ENCODE assay signal across 1 cellular context in the genomic region with DNA sequence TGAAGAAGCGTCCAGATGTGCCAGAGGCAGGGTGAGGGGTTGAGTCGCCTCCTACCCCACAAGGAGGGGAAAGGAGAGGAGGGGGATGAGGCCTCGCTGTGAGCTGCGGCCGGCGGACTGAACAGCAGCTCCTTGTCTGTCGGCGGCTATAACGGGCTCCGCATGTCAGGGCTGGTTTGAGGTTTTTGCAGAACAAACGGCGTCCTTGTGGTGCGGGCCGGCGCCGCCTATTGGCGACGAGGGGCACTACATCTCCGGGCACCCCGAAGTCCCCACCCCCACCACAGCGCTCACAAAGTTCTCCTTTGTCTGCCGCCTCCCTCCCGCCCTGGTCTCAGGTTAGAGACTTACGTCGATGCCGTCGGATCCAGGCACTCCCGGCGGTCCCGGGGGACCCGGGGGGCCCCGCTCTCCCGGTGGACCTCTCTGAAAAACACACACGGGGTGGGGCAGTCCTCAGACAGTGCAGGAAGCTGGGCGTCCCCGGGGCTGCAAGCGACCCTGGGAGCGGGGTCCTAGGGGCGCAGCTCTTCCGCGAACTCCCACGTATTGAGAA.
TF ChIP-seq lines count a peak whose summit lies in the region.

No MANE protein-coding gene starts in this region.

TF ChIP-seq in K562, 482 proteins besides CTCF, POLR2A, EP300 and RAD21 (continued from another document and continues in another):
- TF ChIP-seq, protein P1, sequence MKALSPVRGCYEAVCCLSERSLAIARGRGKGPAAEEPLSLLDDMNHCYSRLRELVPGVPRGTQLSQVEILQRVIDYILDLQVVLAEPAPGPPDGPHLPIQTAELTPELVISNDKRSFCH (CRISPR knock-in tag; IDR thresholded peaks at IDR 0.05), result no peak
- TF ChIP-seq, protein P1 (tag; IDR thresholded peaks at IDR 0.05), result 0 out of 2 replicates have a peak, but pooled peaks have one; percentile 13
- no peak for TF ChIP-seq ILF3 (IDR thresholded peaks at IDR 0.05; ENCODE audit: borderline replicate concordance)
- no peak for TF ChIP-seq POLR2AphosphoS2 (IDR thresholded peaks at IDR 0.05; ENCODE audit: low read length)
- no peak for TF ChIP-seq MCM5 (IDR thresholded peaks at IDR 0.05; ENCODE audit: low read depth)
- peak; percentile 95 for TF ChIP-seq L3MBTL2 (IDR thresholded peaks at IDR 0.05)
- no peak for TF ChIP-seq ZNF395 (CRISPR knock-in tag; IDR thresholded peaks at IDR 0.05)
- TF ChIP-seq JUNB (CRISPR knock-in tag; conservative IDR thresholded peaks at IDR 0.05), result no peak
- no peak for TF ChIP-seq ZNF316 (IDR thresholded peaks at IDR 0.05)
- no peak for TF ChIP-seq GATAD2B (IDR thresholded peaks at IDR 0.05; ENCODE audit: borderline replicate concordance)
- TF ChIP-seq ZNF184 (CRISPR knock-in tag; IDR thresholded peaks at IDR 0.05), result no peak
- TF ChIP-seq ILK (tag; IDR thresholded peaks at IDR 0.05; ENCODE audit: borderline replicate concordance, low read depth), result no peak
- TF ChIP-seq TRIM24 (IDR thresholded peaks at IDR 0.05), result peak in 1 of 2 experiments; percentile 66; a peak in 2 of 4 replicates
- 0 out of 2 replicates have a peak, but pooled peaks have one; percentile 3 for TF ChIP-seq EGR1 (conservative IDR thresholded peaks at IDR 0.05)
- TF ChIP-seq, protein P2, sequence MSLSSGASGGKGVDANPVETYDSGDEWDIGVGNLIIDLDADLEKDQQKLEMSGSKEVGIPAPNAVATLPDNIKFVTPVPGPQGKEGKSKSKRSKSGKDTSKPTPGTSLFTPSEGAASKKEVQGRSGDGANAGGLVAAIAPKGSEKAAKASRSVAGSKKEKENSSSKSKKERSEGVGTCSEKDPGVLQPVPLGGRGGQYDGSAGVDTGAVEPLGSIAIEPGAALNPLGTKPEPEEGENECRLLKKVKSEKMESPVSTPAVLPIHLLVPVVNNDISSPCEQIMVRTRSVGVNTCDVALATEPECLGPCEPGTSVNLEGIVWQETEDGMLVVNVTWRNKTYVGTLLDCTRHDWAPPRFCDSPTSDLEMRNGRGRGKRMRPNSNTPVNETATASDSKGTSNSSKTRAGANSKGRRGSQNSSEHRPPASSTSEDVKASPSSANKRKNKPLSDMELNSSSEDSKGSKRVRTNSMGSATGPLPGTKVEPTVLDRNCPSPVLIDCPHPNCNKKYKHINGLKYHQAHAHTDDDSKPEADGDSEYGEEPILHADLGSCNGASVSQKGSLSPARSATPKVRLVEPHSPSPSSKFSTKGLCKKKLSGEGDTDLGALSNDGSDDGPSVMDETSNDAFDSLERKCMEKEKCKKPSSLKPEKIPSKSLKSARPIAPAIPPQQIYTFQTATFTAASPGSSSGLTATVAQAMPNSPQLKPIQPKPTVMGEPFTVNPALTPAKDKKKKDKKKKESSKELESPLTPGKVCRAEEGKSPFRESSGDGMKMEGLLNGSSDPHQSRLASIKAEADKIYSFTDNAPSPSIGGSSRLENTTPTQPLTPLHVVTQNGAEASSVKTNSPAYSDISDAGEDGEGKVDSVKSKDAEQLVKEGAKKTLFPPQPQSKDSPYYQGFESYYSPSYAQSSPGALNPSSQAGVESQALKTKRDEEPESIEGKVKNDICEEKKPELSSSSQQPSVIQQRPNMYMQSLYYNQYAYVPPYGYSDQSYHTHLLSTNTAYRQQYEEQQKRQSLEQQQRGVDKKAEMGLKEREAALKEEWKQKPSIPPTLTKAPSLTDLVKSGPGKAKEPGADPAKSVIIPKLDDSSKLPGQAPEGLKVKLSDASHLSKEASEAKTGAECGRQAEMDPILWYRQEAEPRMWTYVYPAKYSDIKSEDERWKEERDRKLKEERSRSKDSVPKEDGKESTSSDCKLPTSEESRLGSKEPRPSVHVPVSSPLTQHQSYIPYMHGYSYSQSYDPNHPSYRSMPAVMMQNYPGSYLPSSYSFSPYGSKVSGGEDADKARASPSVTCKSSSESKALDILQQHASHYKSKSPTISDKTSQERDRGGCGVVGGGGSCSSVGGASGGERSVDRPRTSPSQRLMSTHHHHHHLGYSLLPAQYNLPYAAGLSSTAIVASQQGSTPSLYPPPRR (CRISPR knock-in tag; IDR thresholded peaks at IDR 0.05; ENCODE audit: borderline replicate concordance), result no peak
- no peak for TF ChIP-seq TARDBP (IDR thresholded peaks at IDR 0.05)
- no peak for TF ChIP-seq NR2C1 (IDR thresholded peaks at IDR 0.05)
- TF ChIP-seq NR2C1 (tag; IDR thresholded peaks at IDR 0.05), result 0 out of 2 replicates have a peak, but pooled peaks have one; percentile 10
- no peak for TF ChIP-seq PCBP2 (IDR thresholded peaks at IDR 0.05; ENCODE audit: low read depth, low read length, poor library complexity, severe bottlenecking)
- TF ChIP-seq, protein P3, sequence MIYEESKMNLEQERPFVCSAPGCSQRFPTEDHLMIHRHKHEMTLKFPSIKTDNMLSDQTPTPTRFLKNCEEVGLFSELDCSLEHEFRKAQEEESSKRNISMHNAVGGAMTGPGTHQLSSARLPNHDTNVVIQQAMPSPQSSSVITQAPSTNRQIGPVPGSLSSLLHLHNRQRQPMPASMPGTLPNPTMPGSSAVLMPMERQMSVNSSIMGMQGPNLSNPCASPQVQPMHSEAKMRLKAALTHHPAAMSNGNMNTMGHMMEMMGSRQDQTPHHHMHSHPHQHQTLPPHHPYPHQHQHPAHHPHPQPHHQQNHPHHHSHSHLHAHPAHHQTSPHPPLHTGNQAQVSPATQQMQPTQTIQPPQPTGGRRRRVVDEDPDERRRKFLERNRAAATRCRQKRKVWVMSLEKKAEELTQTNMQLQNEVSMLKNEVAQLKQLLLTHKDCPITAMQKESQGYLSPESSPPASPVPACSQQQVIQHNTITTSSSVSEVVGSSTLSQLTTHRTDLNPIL (CRISPR knock-in tag; IDR thresholded peaks at IDR 0.05), result no peak
- TF ChIP-seq FOXP1 (CRISPR knock-in tag; IDR thresholded peaks at IDR 0.05), result no peak
- no peak for TF ChIP-seq ZNF197 (CRISPR knock-in tag; IDR thresholded peaks at IDR 0.05; ENCODE audit: low read depth)
- TF ChIP-seq PTBP1 (IDR thresholded peaks at IDR 0.05; ENCODE audit: low read depth, low read length), result no peak
- TF ChIP-seq ATF3 (IDR thresholded peaks at IDR 0.05), result no peak
- no peak for TF ChIP-seq ATF3 (CRISPR knock-in tag; conservative IDR thresholded peaks at IDR 0.05)
- TF ChIP-seq WHSC1 (IDR thresholded peaks at IDR 0.05; ENCODE audit: low read length), result no peak
- no peak for TF ChIP-seq FOS (IDR thresholded peaks at IDR 0.05; ENCODE audit: extremely low read depth, insufficient read length)
- TF ChIP-seq, protein P4, sequence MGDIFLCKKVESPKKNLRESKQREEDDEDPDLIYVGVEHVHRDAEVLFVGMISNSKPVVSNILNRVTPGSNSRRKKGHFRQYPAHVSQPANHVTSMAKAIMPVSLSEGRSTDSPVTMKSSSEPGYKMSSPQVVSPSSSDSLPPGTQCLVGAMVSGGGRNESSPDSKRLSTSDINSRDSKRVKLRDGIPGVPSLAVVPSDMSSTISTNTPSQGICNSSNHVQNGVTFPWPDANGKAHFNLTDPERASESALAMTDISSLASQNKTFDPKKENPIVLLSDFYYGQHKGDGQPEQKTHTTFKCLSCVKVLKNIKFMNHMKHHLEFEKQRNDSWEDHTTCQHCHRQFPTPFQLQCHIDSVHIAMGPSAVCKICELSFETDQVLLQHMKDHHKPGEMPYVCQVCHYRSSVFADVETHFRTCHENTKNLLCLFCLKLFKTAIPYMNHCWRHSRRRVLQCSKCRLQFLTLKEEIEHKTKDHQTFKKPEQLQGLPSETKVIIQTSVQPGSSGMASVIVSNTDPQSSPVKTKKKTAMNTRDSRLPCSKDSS (IDR thresholded peaks at IDR 0.05; ENCODE audit: low read depth, partially characterized antibody), result no peak
- no peak for TF ChIP-seq SRSF9 (IDR thresholded peaks at IDR 0.05; ENCODE audit: borderline replicate concordance, low read depth, low read length)
- TF ChIP-seq BMI1 (IDR thresholded peaks at IDR 0.05; ENCODE audit: low read length), result no peak
- no peak for TF ChIP-seq ZKSCAN8 (CRISPR knock-in tag; IDR thresholded peaks at IDR 0.05)
- no peak for TF ChIP-seq FUS (optimal IDR thresholded peaks at IDR 0.05; ENCODE audit: low read depth, low read length)
- TF ChIP-seq RFX5 (IDR thresholded peaks at IDR 0.05; ENCODE audit: low read depth, low read length), result no peak
- TF ChIP-seq TAF9B (IDR thresholded peaks at IDR 0.05; ENCODE audit: partially characterized antibody), result no peak
- TF ChIP-seq SAFB2 (IDR thresholded peaks at IDR 0.05; ENCODE audit: borderline replicate concordance, low read depth, low read length, severe bottlenecking), result no peak
- no peak for TF ChIP-seq FOXM1 (IDR thresholded peaks at IDR 0.05; ENCODE audit: low read depth)
- TF ChIP-seq FOXM1 (CRISPR knock-in tag; IDR thresholded peaks at IDR 0.05; ENCODE audit: low read depth), result no peak
- TF ChIP-seq STAT5A (IDR thresholded peaks at IDR 0.05; ENCODE audit: borderline replicate concordance, low read length), result no peak
- 0 out of 2 replicates have a peak, but pooled peaks have one; percentile 79 for TF ChIP-seq NBN (IDR thresholded peaks at IDR 0.05; ENCODE audit: low read depth)
- TF ChIP-seq ZNF444 (CRISPR knock-in tag; IDR thresholded peaks at IDR 0.05), result no peak
- TF ChIP-seq ZNF280B (CRISPR knock-in tag; IDR thresholded peaks at IDR 0.05), result no peak
- peak in 2 of 3 experiments; percentile 50 to 62 for TF ChIP-seq YY1 (IDR thresholded peaks at IDR 0.05; ENCODE audit: borderline replicate concordance in 1 of 3, control insufficient read depth in 1 of 3, extremely low read depth in 1 of 3, insufficient read depth in 3 of 3, insufficient read length in 1 of 3, insufficient replicate concordance in 2 of 3, low read depth in 1 of 3, low read length in 2 of 3)
- 0 out of 2 replicates have a peak, but pooled peaks have one; percentile 38 for TF ChIP-seq ZBTB7A (IDR thresholded peaks at IDR 0.05; ENCODE audit: borderline replicate concordance, control insufficient read depth, low read depth, low read length)
- peak; percentile 36; the same call in 1 of the 2 replicates for TF ChIP-seq ARID1B (IDR thresholded peaks at IDR 0.05)
- peak; percentile 48 for TF ChIP-seq RBM22 (IDR thresholded peaks at IDR 0.05; ENCODE audit: low read depth, low read length, poor library complexity, severe bottlenecking)
- TF ChIP-seq HNRNPLL (IDR thresholded peaks at IDR 0.05; ENCODE audit: low read depth, low read length, poor library complexity, severe bottlenecking), result no peak
- TF ChIP-seq ZNF282 (CRISPR knock-in tag; IDR thresholded peaks at IDR 0.05), result no peak
- no peak for TF ChIP-seq ZNF785 (CRISPR knock-in tag; IDR thresholded peaks at IDR 0.05)
- TF ChIP-seq ZBTB8A (IDR thresholded peaks at IDR 0.05; ENCODE audit: partially characterized antibody), result no peak
